In genomic region chr16:824194-824593, GRCh38 we compare ENCODE assay signal across 1 cellular context.
TF ChIP-seq lines count a peak whose summit lies in the region.

No MANE protein-coding gene starts in this region.

TF ChIP-seq in H1, 55 proteins besides CTCF, POLR2A, EP300 and RAD21:
- TF ChIP-seq, protein P1, sequence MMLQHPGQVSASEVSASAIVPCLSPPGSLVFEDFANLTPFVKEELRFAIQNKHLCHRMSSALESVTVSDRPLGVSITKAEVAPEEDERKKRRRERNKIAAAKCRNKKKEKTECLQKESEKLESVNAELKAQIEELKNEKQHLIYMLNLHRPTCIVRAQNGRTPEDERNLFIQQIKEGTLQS (IDR thresholded peaks at IDR 0.05; ENCODE audit: insufficient read depth, low read depth, low read length): no peak
- TF ChIP-seq POLR2AphosphoS5 (IDR thresholded peaks at IDR 0.05; ENCODE audit: low read depth, low read length): no peak
- no peak for TF ChIP-seq CEBPB (IDR thresholded peaks at IDR 0.05; ENCODE audit: low read depth, low read length)
- no peak for TF ChIP-seq BCL11A (IDR thresholded peaks at IDR 0.05; ENCODE audit: low read depth in 2 of 2, low read length in 2 of 2)
- TF ChIP-seq ASH2L (IDR thresholded peaks at IDR 0.05; ENCODE audit: low read length): no peak
- no peak for TF ChIP-seq YY1 (IDR thresholded peaks at IDR 0.05; ENCODE audit: low read depth, low read length)
- no peak for TF ChIP-seq CHD1 (IDR thresholded peaks at IDR 0.05; ENCODE audit: low read depth, low read length)
- no peak for TF ChIP-seq TAF1 (IDR thresholded peaks at IDR 0.05; ENCODE audit: low read depth, low read length)
- no peak for TF ChIP-seq RBBP5 (IDR thresholded peaks at IDR 0.05; ENCODE audit: borderline replicate concordance, low read depth, low read length)
- no peak for TF ChIP-seq MAFK (IDR thresholded peaks at IDR 0.05; ENCODE audit: low read depth, low read length)
- TF ChIP-seq, protein P2, sequence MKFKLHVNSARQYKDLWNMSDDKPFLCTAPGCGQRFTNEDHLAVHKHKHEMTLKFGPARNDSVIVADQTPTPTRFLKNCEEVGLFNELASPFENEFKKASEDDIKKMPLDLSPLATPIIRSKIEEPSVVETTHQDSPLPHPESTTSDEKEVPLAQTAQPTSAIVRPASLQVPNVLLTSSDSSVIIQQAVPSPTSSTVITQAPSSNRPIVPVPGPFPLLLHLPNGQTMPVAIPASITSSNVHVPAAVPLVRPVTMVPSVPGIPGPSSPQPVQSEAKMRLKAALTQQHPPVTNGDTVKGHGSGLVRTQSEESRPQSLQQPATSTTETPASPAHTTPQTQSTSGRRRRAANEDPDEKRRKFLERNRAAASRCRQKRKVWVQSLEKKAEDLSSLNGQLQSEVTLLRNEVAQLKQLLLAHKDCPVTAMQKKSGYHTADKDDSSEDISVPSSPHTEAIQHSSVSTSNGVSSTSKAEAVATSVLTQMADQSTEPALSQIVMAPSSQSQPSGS (IDR thresholded peaks at IDR 0.05; ENCODE audit: low read length): no peak
- TF ChIP-seq CHD2 (IDR thresholded peaks at IDR 0.05; ENCODE audit: low read length): no peak
- no peak for TF ChIP-seq SRF (IDR thresholded peaks at IDR 0.05; ENCODE audit: low read depth, low read length)
- TF ChIP-seq, protein P3, sequence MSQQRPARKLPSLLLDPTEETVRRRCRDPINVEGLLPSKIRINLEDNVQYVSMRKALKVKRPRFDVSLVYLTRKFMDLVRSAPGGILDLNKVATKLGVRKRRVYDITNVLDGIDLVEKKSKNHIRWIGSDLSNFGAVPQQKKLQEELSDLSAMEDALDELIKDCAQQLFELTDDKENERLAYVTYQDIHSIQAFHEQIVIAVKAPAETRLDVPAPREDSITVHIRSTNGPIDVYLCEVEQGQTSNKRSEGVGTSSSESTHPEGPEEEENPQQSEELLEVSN (IDR thresholded peaks at IDR 0.05): no peak
- no peak for TF ChIP-seq GTF2F1 (IDR thresholded peaks at IDR 0.05; ENCODE audit: borderline replicate concordance, low read depth, low read length)
